ENCODE assay signal across 9 cellular contexts in the genomic region with DNA sequence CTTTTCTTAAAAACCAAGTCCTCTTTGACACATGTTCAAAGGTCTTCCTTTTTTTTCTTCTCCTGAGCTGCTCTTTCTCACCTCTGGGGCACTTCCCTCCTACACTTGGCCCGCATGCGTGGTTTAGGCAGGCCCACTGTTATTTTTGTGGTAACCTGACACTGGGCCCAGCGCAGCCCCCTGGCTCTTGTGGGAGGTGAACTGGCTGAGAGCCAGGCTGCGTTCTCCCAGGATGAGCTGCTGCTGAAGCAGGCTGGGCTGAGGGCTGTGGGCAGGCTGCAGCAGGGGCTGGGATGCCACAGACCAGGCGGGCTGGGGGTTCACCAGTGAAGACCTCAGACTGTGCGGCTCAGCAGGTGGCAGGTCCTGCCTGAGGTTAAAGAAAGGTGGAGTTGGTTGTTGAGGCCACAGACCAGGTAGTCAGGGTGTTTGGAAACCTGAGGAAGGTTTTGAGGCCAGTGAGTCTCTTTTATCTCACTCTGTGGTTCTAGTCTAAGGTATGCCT.
A peak's percentile ranks its signal among the peaks of the same experiment; 100 is the strongest.
DNase-seq lines count a peak whose midpoint lies in the region; ATAC-seq and TF ChIP-seq lines count a peak whose summit lies in the region.
"Had no signal": no experiment of that assay in that cellular context is flagged by ENCODE, and none has a peak within 500 bp of the region (broad histone marks: within the 10 kb centered on the region; RNA-seq: fewer than 3 reads in every experiment).

No MANE protein-coding gene starts in this region.

- POLR2A ChIA-PET in activated CD4-positive, alpha-beta T cell treated with anti-CD3 and anti-CD28 coated beads, Interleukin-2, amount 10 ng/mL, durations not matched to agents 7 days and 5 days (lab: Charles Lee): no interaction called here

- no peaks in the 10 kb centered on the region for H3K36me3 Mint-ChIP-seq in activated CD4-positive, alpha-beta T cell treated with anti-CD3 and anti-CD28 coated beads, Interleukin-2, amount 10 ng/mL, durations not matched to agents 7 days and 5 days (ENCODE audit: low read depth)
- H3K36me3 Mint-ChIP-seq: CD4-positive, CD25-positive, alpha-beta regulatory T cell had no signal

- no peak overlapping the region for H3K4me3 Mint-ChIP-seq in activated CD4-positive, alpha-beta T cell treated with anti-CD3 and anti-CD28 coated beads, Interleukin-2, amount 10 ng/mL, durations not matched to agents 7 days and 5 days
- H3K4me3 Mint-ChIP-seq: CD4-positive, CD25-positive, alpha-beta regulatory T cell had no signal

- no peaks in the 10 kb centered on the region for H3K4me1 Mint-ChIP-seq in activated CD4-positive, alpha-beta T cell treated with anti-CD3 and anti-CD28 coated beads, Interleukin-2, amount 10 ng/mL, durations not matched to agents 7 days and 5 days
- H3K4me1 Mint-ChIP-seq: CD4-positive, CD25-positive, alpha-beta regulatory T cell had no signal

- H3K27me3 Mint-ChIP-seq in activated CD4-positive, alpha-beta T cell treated with anti-CD3 and anti-CD28 coated beads, Interleukin-2, amount 10 ng/mL, durations not matched to agents 7 days and 5 days: peaks cover 12% of the 10 kb centered on the region

- H3K4me3 ChIP-seq in AG10803 (ENCODE audit: low read length): no peak overlapping the region

- CTCF ChIA-PET in activated CD4-positive, alpha-beta T cell treated with anti-CD3 and anti-CD28 coated beads, Interleukin-2, amount 10 ng/mL, durations not matched to agents 7 days and 5 days (lab: Charles Lee): no interaction called here

- no peak for TF ChIP-seq CTCF in AG10803 (conservative IDR thresholded peaks at IDR 0.05; ENCODE audit: low read length)

- peak; percentile 29 for DNase-seq in AG10803 (ENCODE audit: low read depth)
- DNase-seq in NCI-H1417 treated with DMSO at 0.1 percent for 48 hours (lab: John Stamatoyannopoulos, UW): peak; percentile 80
- peak; percentile 91 for DNase-seq in SW480 (ENCODE audit: low spot score)
- DNase-seq in iPS-NIHi7 (ENCODE audit: extremely low spot score): peak; percentile 90
- no peak for DNase-seq in activated CD4-positive, alpha-beta T cell treated with anti-CD3 and anti-CD28 coated beads, Interleukin-2, amount 10 ng/mL, durations not matched to agents 7 days and 5 days
- DNase-seq: CD4-positive, CD25-positive, alpha-beta regulatory T cell had no signal

- H3K9me3 Mint-ChIP-seq in activated CD4-positive, alpha-beta T cell treated with anti-CD3 and anti-CD28 coated beads, Interleukin-2, amount 10 ng/mL, durations not matched to agents 7 days and 5 days: no peaks in the 10 kb centered on the region
- H3K9me3 Mint-ChIP-seq: CD4-positive, CD25-positive, alpha-beta regulatory T cell had no signal

- ATAC-seq in HG02610 (IDR thresholded peaks at IDR 0.05; ENCODE audit: unreplicated experiment) (no peak), HG02798 (IDR thresholded peaks at IDR 0.05; ENCODE audit: poor library complexity, unreplicated experiment) (no peak), GM19395 (IDR thresholded peaks at IDR 0.05; ENCODE audit: unreplicated experiment) (no peak)

- H3K27ac Mint-ChIP-seq in activated CD4-positive, alpha-beta T cell treated with anti-CD3 and anti-CD28 coated beads, Interleukin-2, amount 10 ng/mL, durations not matched to agents 7 days and 5 days: no peak overlapping the region
- H3K27ac Mint-ChIP-seq: CD4-positive, CD25-positive, alpha-beta regulatory T cell had no signal
